Comparison of ENCODE assay signal across 19 cellular contexts in the genomic region with DNA sequence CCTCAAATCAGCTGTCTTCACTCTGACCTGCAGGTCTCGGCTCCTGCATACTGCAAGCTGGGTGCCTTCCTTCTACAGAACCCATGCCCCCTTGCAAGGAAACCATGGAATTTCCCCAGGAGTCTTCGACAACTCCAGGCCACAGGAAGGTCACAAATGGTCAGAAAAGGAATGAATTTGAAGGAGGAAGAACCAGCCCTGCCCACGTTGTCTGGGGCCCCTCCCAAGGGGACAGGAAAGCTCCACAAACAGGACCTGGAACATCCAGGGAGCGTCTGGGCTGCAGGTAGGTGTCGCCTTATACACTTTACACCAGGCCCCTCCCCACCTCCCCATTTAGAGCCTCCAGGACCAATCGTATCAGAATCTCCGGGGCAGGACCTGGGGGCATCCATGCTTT.
A peak's percentile ranks its signal among the peaks of the same experiment; 100 is the strongest.
DNase-seq lines count a peak whose midpoint lies in the region; ATAC-seq, FAIRE-seq and TF ChIP-seq lines count a peak whose summit lies in the region.
"Had no signal": no experiment of that assay in that cellular context is flagged by ENCODE, and none has a peak within 500 bp of the region (broad histone marks: within the 10 kb centered on the region; RNA-seq: fewer than 3 reads in every experiment).

No MANE protein-coding gene starts in this region.

- H3K18ac ChIP-seq in H1 (ENCODE audit: extremely low read depth, low read length): no peak overlapping the region

- H3K4me2 ChIP-seq in PC-9: peak overlapping the region; percentile 77
- H3K4me2 ChIP-seq in H1 (ENCODE audit: insufficient read depth in 1 of 2, low read depth in 2 of 2, low read length in 2 of 2): no peak overlapping the region
- H3K4me2 ChIP-seq: KMS-11 had no signal

- H3K9ac ChIP-seq in H1 (replicated peaks in 1 of 4; ENCODE audit: extremely low read depth in 1 of 4, low read depth in 3 of 4, low read length in 3 of 4): no peak overlapping the region
- H3K9ac ChIP-seq: KMS-11 had no signal

- H3K9me3 ChIP-seq in PC-9 (ENCODE audit: insufficient read depth, low read depth) (no peaks in the 10 kb centered on the region), H1 (ENCODE audit: insufficient read depth in 2 of 2, low read depth in 1 of 2, low read length in 1 of 2) (peaks cover 6 to 8% of the 10 kb centered on the region in 2 experiments)
- H3K9me3 ChIP-seq: breast epithelium, upper lobe of right lung had no signal

- POLR2A ChIA-PET in PC-9 (lab: Charles Lee; ENCODE audit: unreplicated experiment): interaction anchor here (0.6 to 0.7 kb wide), 3 partner anchors 19 to 398 kb away, joined by 3 to 13 read pairs (median 3); no protein-coding TSS in a partner anchor
- POLR2A ChIA-PET in H1 (lab: Charles Lee; ENCODE audit: partially characterized antibody): interaction anchor here (0.6 to 0.9 kb wide), 2 partner anchors 12 to 46 kb away, joined by 3 read pairs; a partner anchor contains a TSS

- H3K36me3 ChIP-seq in PC-9 (ENCODE audit: low read depth) (no peaks in the 10 kb centered on the region), H1 (ENCODE audit: control insufficient read depth in 2 of 4, insufficient read depth in 4 of 4, low read length in 3 of 4) (no peaks in the 10 kb centered on the region)
- H3K36me3 ChIP-seq: breast epithelium, upper lobe of right lung had no signal

- H2BK15ac ChIP-seq in H1 (ENCODE audit: low read length): no peak overlapping the region

- H3K4ac ChIP-seq in H1 (replicated peaks; ENCODE audit: insufficient read length, low read depth, low read length): no peak overlapping the region

- intact Hi-C loops in PC-9 (cut with micrococcal nuclease; ENCODE audit: unreplicated experiment): no loop called here

- no peaks in the 10 kb centered on the region for H4K20me1 ChIP-seq in PC-9 (ENCODE audit: insufficient read depth)
- no peaks in the 10 kb centered on the region for H4K20me1 ChIP-seq in H1 (replicated peaks in 1 of 2; ENCODE audit: control insufficient read depth in 1 of 2, insufficient read depth in 2 of 2, low read length in 2 of 2)

- H3K9me3 Mint-ChIP-seq in neural crest cell: no peaks in the 10 kb centered on the region
- no peaks in the 10 kb centered on the region for H3K9me3 Mint-ChIP-seq in activated naive CD8-positive, alpha-beta T cell treated with anti-CD3 and anti-CD28 coated beads, Interleukin-2, amount 50 U/mL, for 24 hours
- H3K9me3 Mint-ChIP-seq: nephron had no signal

- H3F3A ChIP-seq in PC-9 (ENCODE audit: insufficient read depth, low read depth): peaks cover 43% of the 10 kb centered on the region; the same call in 1 of the 2 replicates

- peak overlapping the region; percentile 10; the same call in 1 of the 2 replicates for H3K4me3 ChIP-seq in PC-9
- H3K4me3 ChIP-seq in H1 (ENCODE audit: extremely low read depth in 1 of 4, insufficient read depth in 2 of 4, low read depth in 3 of 4, low read length in 4 of 4): no peak overlapping the region
- H3K4me3 ChIP-seq: breast epithelium, dorsolateral prefrontal cortex, upper lobe of right lung had no signal

- H4K8ac ChIP-seq in H1 (ENCODE audit: extremely low read depth, insufficient read depth, low read length): peak overlapping the region; percentile 22; the same call in 1 of the 2 replicates

- no peaks in the 10 kb centered on the region for H3K4me1 Mint-ChIP-seq in neural crest cell
- H3K4me1 Mint-ChIP-seq in activated naive CD8-positive, alpha-beta T cell treated with anti-CD3 and anti-CD28 coated beads, Interleukin-2, amount 50 U/mL, for 24 hours: no peaks in the 10 kb centered on the region
- H3K4me1 Mint-ChIP-seq: activated naive CD8-positive, alpha-beta T cell treated with anti-CD3 and anti-CD28 coated beads for 36 hours; nephron; T-helper 17 cell had no signal

- DNase-seq in CD1c-positive myeloid dendritic cell (ENCODE audit: extremely low spot score) (peak; percentile 62), PC-9 (peak; percentile 61 to 69), H1 (ENCODE audit: low read depth in 1 of 2, low spot score in 2 of 2) (no peak), neural crest cell (ENCODE audit: low read depth, low spot score) (no peak), cortex of kidney (lab: John Stamatoyannopoulos, UW) (no peak), erythroblast (lab: John Stamatoyannopoulos, UW) (no peak), ecto neural progenitor cell (ENCODE audit: low spot score) (no peak)
- no peak for DNase-seq in activated naive CD8-positive, alpha-beta T cell treated with anti-CD3 and anti-CD28 coated beads, Interleukin-2, amount 50 U/mL, for 24 hours
- DNase-seq: activated naive CD8-positive, alpha-beta T cell treated with anti-CD3 and anti-CD28 coated beads for 36 hours; dorsolateral prefrontal cortex; NCI-H1092; NCI-H510A treated with DMSO at 0.1 percent for 48 hours; SIG-M5; T-helper 17 cell had no signal

- H3K27me3 ChIP-seq in PC-9 (ENCODE audit: insufficient read depth, low read depth) (no peaks in the 10 kb centered on the region), H1 (replicated peaks in 1 of 4; ENCODE audit: control insufficient read depth in 3 of 4, extremely low read depth in 1 of 4, insufficient read depth in 3 of 4, low read length in 3 of 4) (peaks cover 0 to 4% (median 0%) of the 10 kb centered on the region in 4 experiments; a peak in 2 of 7 replicates)
- H3K27me3 ChIP-seq: breast epithelium, dorsolateral prefrontal cortex, upper lobe of right lung had no signal

- CTCF ChIA-PET in PC-9 (lab: Charles Lee): interaction anchor here (0.7 to 1.3 kb wide), 3 partner anchors 18 to 225 kb away, joined by 3 to 8 read pairs (median 3); no protein-coding TSS in a partner anchor
- CTCF ChIA-PET in H1 (lab: Charles Lee; ENCODE audit: partially characterized antibody): interaction anchor here (0.8 to 1.1 kb wide), 2 partner anchors 10 to 19 kb away, joined by 3 to 4 read pairs; no protein-coding TSS in a partner anchor

- peak overlapping the region; percentile 92 for H3K27ac ChIP-seq in PC-9
- no peak overlapping the region for H3K27ac ChIP-seq in H1 (ENCODE audit: low read depth, low read length)
- H3K27ac ChIP-seq: breast epithelium, dorsolateral prefrontal cortex, KMS-11, upper lobe of right lung had no signal

- no peak overlapping the region for H3K23ac ChIP-seq in H1 (ENCODE audit: insufficient read length)

- TF ChIP-seq CTCF in PC-9 (conservative IDR thresholded peaks at IDR 0.05) (no peak), H1 (IDR thresholded peaks at IDR 0.05; ENCODE audit: control extremely low read depth in 1 of 3, insufficient read depth in 1 of 3, low read depth in 1 of 3, low read length in 3 of 3) (no peak), neural crest cell (conservative IDR thresholded peaks at IDR 0.05) (no peak)

- no peak overlapping the region for H2BK12ac ChIP-seq in H1 (ENCODE audit: low read depth, low read length)

- no peak for ATAC-seq in activated naive CD8-positive, alpha-beta T cell treated with anti-CD3 and anti-CD28 coated beads, Interleukin-2, amount 50 U/mL, for 24 hours

- H3K4me1 ChIP-seq in PC-9 (replicated peaks; ENCODE audit: insufficient read depth): peaks cover 61% of the 10 kb centered on the region
- peaks cover 0 to 5% (median 0%) of the 10 kb centered on the region in 4 experiments; a peak in 2 of 7 replicates for H3K4me1 ChIP-seq in H1 (replicated peaks in 1 of 4; ENCODE audit: control insufficient read depth in 3 of 4, insufficient read depth in 4 of 4, low read length in 3 of 4)
- H3K4me1 ChIP-seq: breast epithelium had no signal

- H3K36me3 Mint-ChIP-seq in neural crest cell (ENCODE audit: low read depth): no peaks in the 10 kb centered on the region
- no peaks in the 10 kb centered on the region for H3K36me3 Mint-ChIP-seq in activated naive CD8-positive, alpha-beta T cell treated with anti-CD3 and anti-CD28 coated beads, Interleukin-2, amount 50 U/mL, for 24 hours (ENCODE audit: low read depth)
- H3K36me3 Mint-ChIP-seq: activated naive CD8-positive, alpha-beta T cell treated with anti-CD3 and anti-CD28 coated beads for 36 hours had no signal

- H2BK20ac ChIP-seq in H1 (ENCODE audit: low read length): no peak overlapping the region

- no peak overlapping the region for H3K14ac ChIP-seq in H1 (ENCODE audit: insufficient read length)

- BruUV-seq in PC-9 (replicated peaks; lab: Mats Ljungman, UMichigan): no TSS peak

- no peak overlapping the region for H2AK5ac ChIP-seq in H1 (ENCODE audit: low read depth, low read length)

- H4K91ac ChIP-seq in H1 (replicated peaks; ENCODE audit: insufficient read length, low read length): no peak overlapping the region

- no peak overlapping the region for H2BK5ac ChIP-seq in H1 (ENCODE audit: low read depth, low read length)

- no peak for TF ChIP-seq RAD21 in H1 (IDR thresholded peaks at IDR 0.05 in 1 of 2, conservative IDR thresholded peaks at IDR 0.05 in 1 of 2; ENCODE audit: low read depth in 2 of 2, low read length in 2 of 2)

- no peaks in the 10 kb centered on the region for H3K27me3 Mint-ChIP-seq in neural crest cell (ENCODE audit: low read depth)
- H3K27me3 Mint-ChIP-seq in activated naive CD8-positive, alpha-beta T cell treated with anti-CD3 and anti-CD28 coated beads, Interleukin-2, amount 50 U/mL, for 24 hours: no peaks in the 10 kb centered on the region
- H3K27me3 Mint-ChIP-seq: activated naive CD8-positive, alpha-beta T cell treated with anti-CD3 and anti-CD28 coated beads for 36 hours had no signal

- H2BK120ac ChIP-seq in H1 (replicated peaks; ENCODE audit: low read depth, low read length): no peak overlapping the region

- no peak for FAIRE-seq in H1 (lab: Jason Lieb, UNC)
- FAIRE-seq: islet of Langerhans had no signal

- H3K79me1 ChIP-seq in H1 (ENCODE audit: low read depth, low read length): no peaks in the 10 kb centered on the region; the same call in 1 of the 2 replicates

- TF ChIP-seq EP300 in H1 (IDR thresholded peaks at IDR 0.05; ENCODE audit: borderline replicate concordance in 1 of 2, low read depth in 2 of 2, low read length in 2 of 2): no peak

- H4K5ac ChIP-seq in H1 (ENCODE audit: insufficient read length, low read depth, low read length): no peak overlapping the region

- TF ChIP-seq POLR2A in H1 (IDR thresholded peaks at IDR 0.05; ENCODE audit: control extremely low read depth in 1 of 2, low read depth in 2 of 2, low read length in 2 of 2): no peak
- TF ChIP-seq POLR2A in erythroblast (IDR thresholded peaks at IDR 0.05; ENCODE audit: low read length): no peak

- no peak overlapping the region for H3K4me3 Mint-ChIP-seq in neural crest cell
- H3K4me3 Mint-ChIP-seq in activated naive CD8-positive, alpha-beta T cell treated with anti-CD3 and anti-CD28 coated beads, Interleukin-2, amount 50 U/mL, for 24 hours: no peak overlapping the region
- H3K4me3 Mint-ChIP-seq: activated naive CD8-positive, alpha-beta T cell treated with anti-CD3 and anti-CD28 coated beads for 36 hours; nephron; T-helper 17 cell had no signal

- H2AFZ ChIP-seq in PC-9 (no peak overlapping the region), H1 (ENCODE audit: low read length) (no peak overlapping the region)

- H3K23me2 ChIP-seq in H1 (ENCODE audit: low read depth, low read length): no peaks in the 10 kb centered on the region

- WGBS in H1 (ENCODE audit: extremely low coverage in 1 of 2, insufficient coverage in 1 of 2, insufficient read length in 1 of 2, insufficient replicate concordance in 2 of 2, low coverage in 1 of 2, low lambda C conversion rate in 2 of 2, missing lambda C conversion rate in 1 of 2), 2 experiments: 70% methylated on average over 6 of the region's 7 CpGs; no CpG with 5 or more reads in 1 of the 2 experiments

- no peaks in the 10 kb centered on the region for H3K9me2 ChIP-seq in PC-9 (ENCODE audit: insufficient read depth)

- H3K79me2 ChIP-seq in PC-9 (ENCODE audit: low read depth): 0 out of 2 replicates have a peak, but pooled peaks cover 3% of the 10 kb centered on the region
- no peaks in the 10 kb centered on the region for H3K79me2 ChIP-seq in H1 (ENCODE audit: control insufficient read depth in 1 of 2, insufficient read depth in 2 of 2, low read length in 2 of 2)

- peak overlapping the region; percentile 50 for H3K27ac Mint-ChIP-seq in neural crest cell (ENCODE audit: unreplicated experiment)
- no peak overlapping the region for H3K27ac Mint-ChIP-seq in activated naive CD8-positive, alpha-beta T cell treated with anti-CD3 and anti-CD28 coated beads, Interleukin-2, amount 50 U/mL, for 24 hours
- H3K27ac Mint-ChIP-seq: activated naive CD8-positive, alpha-beta T cell treated with anti-CD3 and anti-CD28 coated beads for 36 hours; nephron had no signal

- H3K56ac ChIP-seq in H1 (replicated peaks; ENCODE audit: insufficient read length, low read depth, low read length): no peak overlapping the region

Comparison
In these comparisons a context has a peak if more than half of its experiments do, and no peak if none do; other contexts are left out.
1. DNase-seq: peak in CD1c-positive myeloid dendritic cell (single experiment) and PC-9 (2 of 2); none in H1 (0 of 2), neural crest cell (single experiment), cortex of kidney (single experiment), activated naive CD8-positive, alpha-beta T cell treated with anti-CD3 and anti-CD28 coated beads, Interleukin-2, amount 50 U/mL, for 24 hours (single experiment), erythroblast (0 of 2) and ecto neural progenitor cell (single experiment).